9 cellular contexts compared by ENCODE assay signal in genomic region chr7:77425151-77426051, GRCh38. TPM values are rescaled to one million over a fixed set of nuclear protein-coding genes. Genes with fewer than 3 reads are reported as not detected.
DNase-seq lines count a peak whose midpoint lies in the region; ATAC-seq, FAIRE-seq and TF ChIP-seq lines count a peak whose summit lies in the region.
"Had no signal": no experiment of that assay in that cellular context is flagged by ENCODE, and none has a peak within 500 bp of the region (broad histone marks: within the 10 kb centered on the region; RNA-seq: fewer than 3 reads in every experiment).

No MANE protein-coding gene starts in this region.

- dilution Hi-C loops in keratinocyte (cut with MboI; ENCODE audit: extremely low pct_ligation_motif_present, low sequenced_read_pairs) = no loop called here

- BruUV-seq in A673 (replicated peaks; lab: Mats Ljungman, UMichigan) = no TSS peak

- peak; percentile 44 for ATAC-seq in HG02885 (IDR thresholded peaks at IDR 0.05; ENCODE audit: poor library complexity, unreplicated experiment)
- no peak for ATAC-seq in CD4-positive, alpha-beta T cell (ENCODE audit: poor library complexity)
- ATAC-seq in stimulated activated naive CD8-positive, alpha-beta T cell treated with anti-CD3 and anti-CD28 coated beads, Interleukin-15, amount 100 ng/mL, for 72 hours = no peak

- H3K9me1 ChIP-seq in keratinocyte (ENCODE audit: control insufficient read depth, extremely low read depth, insufficient read depth, low read length) = no peaks in the 10 kb centered on the region

- CTCF ChIA-PET in A673 (lab: Charles Lee) = interaction anchor here (0.6 kb wide), 1 partner anchor 18 kb away, joined by 6 read pairs; no protein-coding TSS in a partner anchor
- CTCF ChIA-PET in CD4-positive, alpha-beta T cell (lab: Charles Lee) = interaction anchor here (0.6 kb wide), 1 partner anchor 178 kb away, joined by 3 read pairs; no protein-coding TSS in a partner anchor

- H3K27ac Mint-ChIP-seq in CD14-positive monocyte = peak overlapping the region in 5 of 7 donors; percentile 4 to 76 (median 40)
- H3K27ac Mint-ChIP-seq in astrocyte (ENCODE audit: unreplicated experiment) = peak overlapping the region; percentile 98
- H3K27ac Mint-ChIP-seq in CD4-positive, alpha-beta T cell = no peak overlapping the region
- no peak overlapping the region for H3K27ac Mint-ChIP-seq in stimulated activated naive CD8-positive, alpha-beta T cell treated with anti-CD3 and anti-CD28 coated beads, Interleukin-15, amount 100 ng/mL, for 72 hours

- H2AFZ ChIP-seq in astrocyte (ENCODE audit: low read depth, low read length) = peak overlapping the region; percentile 29
- H2AFZ ChIP-seq in keratinocyte (ENCODE audit: control insufficient read depth, low read length) = peak overlapping the region; percentile 77

- H3K27me3 ChIP-seq in astrocyte (ENCODE audit: insufficient read depth, low read length) = no peaks in the 10 kb centered on the region
- H3K27me3 ChIP-seq in keratinocyte (ENCODE audit: control insufficient read depth, extremely low read depth, insufficient read depth, low read length) = no peaks in the 10 kb centered on the region
- H3K27me3 ChIP-seq in A673 (replicated peaks; ENCODE audit: insufficient read depth, low read depth, low read length, poor library complexity) = no peaks in the 10 kb centered on the region
- no peaks in the 10 kb centered on the region for H3K27me3 ChIP-seq in CD4-positive, alpha-beta T cell (ENCODE audit: control insufficient read depth, insufficient read depth, low read length)

- peak overlapping the region; percentile 82 for H3K27ac ChIP-seq in astrocyte (ENCODE audit: low read depth, low read length)
- H3K27ac ChIP-seq in keratinocyte (ENCODE audit: control insufficient read depth, insufficient read depth, low read length) = peak overlapping the region; percentile 41
- no peak overlapping the region for H3K27ac ChIP-seq in A673 (ENCODE audit: low read depth, low read length, poor library complexity, severe bottlenecking)
- H3K27ac ChIP-seq in CD4-positive, alpha-beta T cell (ENCODE audit: low read depth, low read length) = no peak overlapping the region

- DNase-seq in CD14-positive monocyte (ENCODE audit: low spot score) (no peak), astrocyte (ENCODE audit: low read depth) (peak; percentile 83), keratinocyte (ENCODE audit: low read depth, low spot score) (peak; percentile 35), A673 (ENCODE audit: low spot score) (no peak), HTR-8/SVneo (ENCODE audit: insufficient read length, low spot score) (no peak)
- no peak for DNase-seq in CD4-positive, alpha-beta T cell
- no peak for DNase-seq in stimulated activated naive CD8-positive, alpha-beta T cell treated with anti-CD3 and anti-CD28 coated beads, Interleukin-15, amount 100 ng/mL, for 72 hours
- DNase-seq: activated CD4-positive, alpha-beta T cell treated with anti-CD3 and anti-CD28 coated beads, Interleukin-2, amount 50 U/mL, for 4 hours had no signal

- no peaks in the 10 kb centered on the region for H4K20me1 ChIP-seq in astrocyte (ENCODE audit: insufficient read depth, low read length)
- H4K20me1 ChIP-seq in keratinocyte (ENCODE audit: control insufficient read depth, extremely low read depth, insufficient read depth, low read length) = no peaks in the 10 kb centered on the region

- TF ChIP-seq CTCF in CD14-positive monocyte (IDR thresholded peaks at IDR 0.05) (no peak), astrocyte (IDR thresholded peaks at IDR 0.05; ENCODE audit: insufficient read depth, low read depth, low read length) (no peak), keratinocyte (optimal IDR thresholded peaks at IDR 0.05 in 1 of 3, IDR thresholded peaks at IDR 0.05 in 1 of 3, conservative IDR thresholded peaks at IDR 0.05 in 1 of 3; ENCODE audit: extremely low read depth in 1 of 3, insufficient read depth in 2 of 3, low read length in 3 of 3) (no peak), A673 (conservative IDR thresholded peaks at IDR 0.05; ENCODE audit: low read depth, low read length) (no peak)
- TF ChIP-seq CTCF in CD4-positive, alpha-beta T cell (IDR thresholded peaks at IDR 0.05) = no peak

- no peak for FAIRE-seq in astrocyte (lab: Jason Lieb, UNC)
- peak; percentile 71 for FAIRE-seq in keratinocyte (lab: Jason Lieb, UNC)
- no peak for FAIRE-seq in HTR-8/SVneo (lab: Jason Lieb, UNC)

- peaks cover 32% of the 10 kb centered on the region for H3K4me1 ChIP-seq in astrocyte (ENCODE audit: insufficient read depth, low read length)
- peaks cover 30% of the 10 kb centered on the region for H3K4me1 ChIP-seq in keratinocyte (ENCODE audit: control insufficient read depth, extremely low read depth, insufficient read depth, low read length)
- no peaks in the 10 kb centered on the region for H3K4me1 ChIP-seq in A673 (ENCODE audit: insufficient read depth, low read length, poor library complexity, severe bottlenecking)

- no peak overlapping the region for H3K4me3 Mint-ChIP-seq in CD14-positive monocyte
- peak overlapping the region; percentile 24 for H3K4me3 Mint-ChIP-seq in astrocyte (ENCODE audit: unreplicated experiment)
- no peak overlapping the region for H3K4me3 Mint-ChIP-seq in CD4-positive, alpha-beta T cell
- H3K4me3 Mint-ChIP-seq in stimulated activated naive CD8-positive, alpha-beta T cell treated with anti-CD3 and anti-CD28 coated beads, Interleukin-15, amount 100 ng/mL, for 72 hours = no peak overlapping the region

- H3K4me3 ChIP-seq in astrocyte (ENCODE audit: insufficient read depth, low read depth, low read length) = peak overlapping the region; percentile 38
- peak overlapping the region in 2 of 3 experiments; percentile 3 to 26 for H3K4me3 ChIP-seq in keratinocyte (ENCODE audit: control insufficient read depth in 2 of 3, extremely low read depth in 1 of 3, insufficient read depth in 2 of 3, low read depth in 1 of 3, low read length in 3 of 3)
- no peak overlapping the region for H3K4me3 ChIP-seq in A673 (ENCODE audit: low read depth, low read length, poor library complexity, severe bottlenecking)

- H3K9me3 ChIP-seq in astrocyte (ENCODE audit: insufficient read depth, low read depth, low read length) (no peaks in the 10 kb centered on the region), keratinocyte (ENCODE audit: control insufficient read depth, low read depth, low read length) (no peaks in the 10 kb centered on the region), A673 (ENCODE audit: low read depth, low read length, poor library complexity, severe bottlenecking) (no peaks in the 10 kb centered on the region)
- no peaks in the 10 kb centered on the region for H3K9me3 ChIP-seq in CD4-positive, alpha-beta T cell (ENCODE audit: control insufficient read depth, low read length)

- H3K9ac ChIP-seq in astrocyte (ENCODE audit: low read length) (peak overlapping the region; percentile 77), keratinocyte (ENCODE audit: control insufficient read depth, extremely low read depth, insufficient read depth, low read length) (peak overlapping the region; percentile 43)

- no peaks in the 10 kb centered on the region for H3K36me3 ChIP-seq in astrocyte (ENCODE audit: insufficient read depth, low read length)
- no peaks in the 10 kb centered on the region for H3K36me3 ChIP-seq in keratinocyte (ENCODE audit: control insufficient read depth in 2 of 2, extremely low read depth in 1 of 2, insufficient read depth in 2 of 2, low read length in 2 of 2)
- H3K36me3 ChIP-seq in A673 (ENCODE audit: insufficient read depth, low read length, poor library complexity, severe bottlenecking) = no peaks in the 10 kb centered on the region

- peak overlapping the region; percentile 81 for H3K4me2 ChIP-seq in astrocyte (ENCODE audit: low read length)
- peak overlapping the region; percentile 80 for H3K4me2 ChIP-seq in keratinocyte (ENCODE audit: control insufficient read depth, extremely low read depth, insufficient read depth, low read depth, low read length)

- H3K9me3 Mint-ChIP-seq in CD14-positive monocyte (no peaks in the 10 kb centered on the region), astrocyte (ENCODE audit: unreplicated experiment) (no peaks in the 10 kb centered on the region)
- no peaks in the 10 kb centered on the region for H3K9me3 Mint-ChIP-seq in CD4-positive, alpha-beta T cell
- H3K9me3 Mint-ChIP-seq in stimulated activated naive CD8-positive, alpha-beta T cell treated with anti-CD3 and anti-CD28 coated beads, Interleukin-15, amount 100 ng/mL, for 72 hours = no peaks in the 10 kb centered on the region

- H3K79me2 ChIP-seq in astrocyte (ENCODE audit: insufficient read depth, low read length) (no peaks in the 10 kb centered on the region), keratinocyte (ENCODE audit: control insufficient read depth, insufficient read depth, low read length) (no peaks in the 10 kb centered on the region)

- intact Hi-C loops in CD14-positive monocyte (cut with micrococcal nuclease) (loop anchor here (5.0 kb wide), 1 partner anchor 37 kb away; no protein-coding TSS in a partner anchor), A673 (cut with micrococcal nuclease; ENCODE audit: unreplicated experiment) (no loop called here)
- intact Hi-C loops in CD4-positive, alpha-beta T cell (cut with DNase I, micrococcal nuclease) = no loop called here

- H3K4me1 Mint-ChIP-seq in CD14-positive monocyte (peaks cover 67% of the 10 kb centered on the region), astrocyte (ENCODE audit: low read depth, unreplicated experiment) (peaks cover 51% of the 10 kb centered on the region)
- peaks cover 23% of the 10 kb centered on the region for H3K4me1 Mint-ChIP-seq in CD4-positive, alpha-beta T cell (ENCODE audit: low read depth)
- peaks cover 41% of the 10 kb centered on the region for H3K4me1 Mint-ChIP-seq in stimulated activated naive CD8-positive, alpha-beta T cell treated with anti-CD3 and anti-CD28 coated beads, Interleukin-15, amount 100 ng/mL, for 72 hours

- H3K27me3 Mint-ChIP-seq in CD14-positive monocyte (ENCODE audit: low read depth in 3 of 3) (no peaks in the 10 kb centered on the region), astrocyte (ENCODE audit: low read depth, unreplicated experiment) (no peaks in the 10 kb centered on the region)
- peaks cover 10% of the 10 kb centered on the region for H3K27me3 Mint-ChIP-seq in CD4-positive, alpha-beta T cell
- H3K27me3 Mint-ChIP-seq in stimulated activated naive CD8-positive, alpha-beta T cell treated with anti-CD3 and anti-CD28 coated beads, Interleukin-15, amount 100 ng/mL, for 72 hours = peaks cover 9% of the 10 kb centered on the region

- H3K36me3 Mint-ChIP-seq in CD14-positive monocyte (no peaks in the 10 kb centered on the region), astrocyte (ENCODE audit: low read depth, unreplicated experiment) (no peaks in the 10 kb centered on the region)
- H3K36me3 Mint-ChIP-seq in CD4-positive, alpha-beta T cell (ENCODE audit: low read depth) = no peaks in the 10 kb centered on the region

- POLR2A ChIA-PET in A673 (lab: Charles Lee; ENCODE audit: low non-redundant PET) = no interaction called here
- POLR2A ChIA-PET in CD4-positive, alpha-beta T cell (lab: Charles Lee) = no interaction called here

RNA-seq across cellular contexts. Expression of gene GSAP, which starts 9.3 kb away (rescaled TPM):
- polyA plus RNA-seq in CD14-positive monocyte = 10 to 100 TPM; 19.1 to 35.6 TPM
- 2.7 and 4.1 TPM in 2 replicates for total RNA-seq in astrocyte
- 2.8 to 5.4 TPM (median 5.0 TPM) in 3 replicates for polyA plus RNA-seq in keratinocyte
- 5.3 TPM for polyA plus RNA-seq in keratinocyte (2011; ENCODE audit: low read depth)
- 2.1 and 4.5 TPM in 2 replicates for polyA plus RNA-seq in keratinocyte (2011; cell fraction: cytosol; rRNA removed)
- 14.3 and 15.2 TPM in 2 replicates for polyA plus RNA-seq in keratinocyte (2011; cell fraction: nucleus; rRNA removed)
- polyA plus RNA-seq in keratinocyte (2012; ENCODE audit: low replicate concordance) = 1.8 and 7.3 TPM in 2 replicates
- 4.6 to 11.1 TPM (median 6.0 TPM) in 3 replicates for polyA minus RNA-seq in keratinocyte
- 4.0 TPM for polyA minus RNA-seq in keratinocyte (2011; cell fraction: cytosol; rRNA and poly(A)+ RNA removed)
- polyA minus RNA-seq in keratinocyte (2011; cell fraction: nucleus; rRNA and poly(A)+ RNA removed) = 5.2 and 16.1 TPM in 2 replicates
- 0.15 TPM in 2 replicates for total RNA-seq in A673 (2021)
- total RNA-seq in CD4-positive, alpha-beta T cell = 10 to 100 TPM; 19.1 to 19.5 TPM

Comparison
In these comparisons a context has a peak if more than half of its experiments do, and no peak if none do; other contexts are left out.
1. DNase-seq: peak in astrocyte (single experiment) and keratinocyte (single experiment); none in CD14-positive monocyte (single experiment), A673 (single experiment), CD4-positive, alpha-beta T cell (0 of 10), stimulated activated naive CD8-positive, alpha-beta T cell treated with anti-CD3 and anti-CD28 coated beads, Interleukin-15, amount 100 ng/mL, for 72 hours (0 of 2) and HTR-8/SVneo (single experiment).
2. H3K27ac Mint-ChIP-seq: peak in CD14-positive monocyte (5 of 7) and astrocyte (single experiment); none in CD4-positive, alpha-beta T cell (single experiment) and stimulated activated naive CD8-positive, alpha-beta T cell treated with anti-CD3 and anti-CD28 coated beads, Interleukin-15, amount 100 ng/mL, for 72 hours (0 of 2).
3. H3K27ac ChIP-seq: peak in astrocyte (single experiment) and keratinocyte (single experiment); none in A673 (single experiment) and CD4-positive, alpha-beta T cell (single experiment).
4. intact Hi-C loops: an anchor here in CD14-positive monocyte (5.0 kb wide); none called in A673 and CD4-positive, alpha-beta T cell.